In genomic region chr15:65516997-65517865, GRCh38 we compare ENCODE assay signal across 8 cellular contexts.
A peak's percentile ranks its signal among the peaks of the same experiment; 100 is the strongest.
DNase-seq lines count a peak whose midpoint lies in the region; ATAC-seq lines count a peak whose summit lies in the region.

Gene DPP8, minus strand, starts transcription at chr15:65517689. Its CDS starts 5,136 bp downstream, at chr15:65512553.

- peak; percentile 78 for DNase-seq in CMK (ENCODE audit: low read depth)
- DNase-seq in HS-27A (ENCODE audit: low read depth), result peak; percentile 90
- DNase-seq in NK-92 (lab: John Stamatoyannopoulos, UW; ENCODE audit: unreplicated experiment), result peak; percentile 57
- peak; percentile 98 for DNase-seq in activated CD8-positive, alpha-beta memory T cell treated with anti-CD3 and anti-CD28 coated beads for 24 hours
- DNase-seq in effector memory CD4-positive, alpha-beta T cell, result peak; percentile 83 to 88 (median 88)
- peak; percentile 93 for DNase-seq in medulla oblongata (ENCODE audit: extremely low spot score)
- peak; percentile 91 for DNase-seq in stimulated activated CD8-positive, alpha-beta memory T cell treated with anti-CD3 and anti-CD28 coated beads, Interleukin-12 subunit alpha, Interleukin-12 subunit beta, amount 100 ng/mL, for 24 hours (ENCODE audit: extremely low read depth)

- H3K4me1 ChIP-seq in effector memory CD4-positive, alpha-beta T cell (ENCODE audit: control insufficient read depth, insufficient read depth, low read length, poor library complexity, severe bottlenecking), result peaks cover 19% of the 10 kb centered on the region

- peak within 1 kb of the TSS; percentile 100 for H3K4me3 ChIP-seq in effector memory CD4-positive, alpha-beta T cell (ENCODE audit: insufficient read depth, low read depth, low read length, poor library complexity, severe bottlenecking)

- peaks cover 13% of the 10 kb centered on the region for H3K36me3 ChIP-seq in effector memory CD4-positive, alpha-beta T cell (ENCODE audit: control insufficient read depth, insufficient read depth, low read length)

- H3K27me3 ChIP-seq in effector memory CD4-positive, alpha-beta T cell (replicated peaks; ENCODE audit: control insufficient read depth, insufficient read depth, low read length, poor library complexity, severe bottlenecking), result no peaks in the 10 kb centered on the region

- H3K27ac ChIP-seq in effector memory CD4-positive, alpha-beta T cell (ENCODE audit: insufficient read depth, low read length, poor library complexity, severe bottlenecking), result peak within 1 kb of the TSS; percentile 91

- no peaks in the 10 kb centered on the region for H3K9me3 ChIP-seq in effector memory CD4-positive, alpha-beta T cell (ENCODE audit: control insufficient read depth, low read length)

- peak; percentile 93 for ATAC-seq in GM19463 (IDR thresholded peaks at IDR 0.05; ENCODE audit: unreplicated experiment)

Comparison
In these comparisons a context has a peak if more than half of its experiments do, and no peak if none do; other contexts are left out.
1. Peak in every context shown above with its lines: DNase-seq, ATAC-seq, H3K4me3 ChIP-seq and H3K27ac ChIP-seq.